Comparison of ENCODE assay signal across 1 cellular context in the genomic region with DNA sequence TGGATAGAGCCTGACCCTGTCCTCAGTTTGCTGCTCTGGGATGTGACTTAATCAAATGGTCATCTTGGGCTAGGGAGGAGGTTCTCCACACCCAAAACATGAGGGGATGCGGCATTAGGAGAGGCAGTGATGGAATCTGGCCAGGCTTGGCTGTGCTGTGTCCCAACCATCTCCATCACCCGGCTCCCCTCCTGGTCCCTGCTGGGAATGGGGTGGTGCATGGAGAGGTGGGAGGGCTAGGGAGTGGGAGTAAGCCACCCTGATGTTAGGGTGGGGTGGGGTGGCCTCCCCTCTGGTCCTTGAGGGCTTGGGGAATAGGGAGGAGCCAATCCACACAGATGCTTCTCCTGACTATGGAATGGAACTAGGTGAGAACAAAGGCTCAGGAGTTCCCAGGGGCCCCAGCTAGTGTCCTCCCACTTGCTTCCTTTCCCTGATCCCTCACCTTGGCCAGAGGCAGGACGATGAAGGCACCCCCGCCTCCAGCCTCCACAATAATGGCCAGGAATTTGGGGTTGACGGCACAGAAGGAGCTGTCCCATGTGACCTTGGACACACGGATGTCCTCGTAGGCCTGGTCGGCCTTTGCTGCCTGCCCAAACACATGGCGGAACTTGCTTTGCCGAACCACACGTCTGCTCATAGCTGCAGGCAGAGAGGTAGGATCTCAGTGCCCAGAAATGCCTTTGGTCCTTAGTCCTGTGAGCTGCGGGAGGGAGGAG.
TF ChIP-seq lines count a peak whose summit lies in the region.

No MANE protein-coding gene starts in this region.

TF ChIP-seq in IMR-90, 13 proteins besides CTCF, POLR2A, EP300 and RAD21:
- TF ChIP-seq CEBPB (IDR thresholded peaks at IDR 0.05; ENCODE audit: low read depth, low read length) (no peak), RCOR1 (IDR thresholded peaks at IDR 0.05; ENCODE audit: insufficient replicate concordance, low read length) (no peak), RFX5 (IDR thresholded peaks at IDR 0.05; ENCODE audit: low read depth, low read length) (no peak), MAZ (IDR thresholded peaks at IDR 0.05; ENCODE audit: borderline replicate concordance, low read depth, low read length) (no peak), MXI1 (IDR thresholded peaks at IDR 0.05; ENCODE audit: borderline replicate concordance, low read depth, low read length) (no peak), BHLHE40 (IDR thresholded peaks at IDR 0.05; ENCODE audit: low read depth, low read length) (no peak), CHD1 (IDR thresholded peaks at IDR 0.05; ENCODE audit: low read depth, low read length) (no peak), NFE2L2 (IDR thresholded peaks at IDR 0.05; ENCODE audit: low read depth, low read length) (no peak), FOS (IDR thresholded peaks at IDR 0.05; ENCODE audit: low read depth, low read length) (no peak), SMC3 (IDR thresholded peaks at IDR 0.05; ENCODE audit: low read depth, low read length) (no peak), MAFK (IDR thresholded peaks at IDR 0.05; ENCODE audit: low read depth, low read length) (no peak)
- TF ChIP-seq, protein P1, sequence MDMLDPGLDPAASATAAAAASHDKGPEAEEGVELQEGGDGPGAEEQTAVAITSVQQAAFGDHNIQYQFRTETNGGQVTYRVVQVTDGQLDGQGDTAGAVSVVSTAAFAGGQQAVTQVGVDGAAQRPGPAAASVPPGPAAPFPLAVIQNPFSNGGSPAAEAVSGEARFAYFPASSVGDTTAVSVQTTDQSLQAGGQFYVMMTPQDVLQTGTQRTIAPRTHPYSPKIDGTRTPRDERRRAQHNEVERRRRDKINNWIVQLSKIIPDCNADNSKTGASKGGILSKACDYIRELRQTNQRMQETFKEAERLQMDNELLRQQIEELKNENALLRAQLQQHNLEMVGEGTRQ (IDR thresholded peaks at IDR 0.05; ENCODE audit: low read depth, low read length), result no peak
- TF ChIP-seq, protein P2, sequence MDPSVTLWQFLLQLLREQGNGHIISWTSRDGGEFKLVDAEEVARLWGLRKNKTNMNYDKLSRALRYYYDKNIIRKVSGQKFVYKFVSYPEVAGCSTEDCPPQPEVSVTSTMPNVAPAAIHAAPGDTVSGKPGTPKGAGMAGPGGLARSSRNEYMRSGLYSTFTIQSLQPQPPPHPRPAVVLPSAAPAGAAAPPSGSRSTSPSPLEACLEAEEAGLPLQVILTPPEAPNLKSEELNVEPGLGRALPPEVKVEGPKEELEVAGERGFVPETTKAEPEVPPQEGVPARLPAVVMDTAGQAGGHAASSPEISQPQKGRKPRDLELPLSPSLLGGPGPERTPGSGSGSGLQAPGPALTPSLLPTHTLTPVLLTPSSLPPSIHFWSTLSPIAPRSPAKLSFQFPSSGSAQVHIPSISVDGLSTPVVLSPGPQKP (IDR thresholded peaks at IDR 0.05; ENCODE audit: borderline replicate concordance, low read depth, low read length), result no peak
